In the genomic region with DNA sequence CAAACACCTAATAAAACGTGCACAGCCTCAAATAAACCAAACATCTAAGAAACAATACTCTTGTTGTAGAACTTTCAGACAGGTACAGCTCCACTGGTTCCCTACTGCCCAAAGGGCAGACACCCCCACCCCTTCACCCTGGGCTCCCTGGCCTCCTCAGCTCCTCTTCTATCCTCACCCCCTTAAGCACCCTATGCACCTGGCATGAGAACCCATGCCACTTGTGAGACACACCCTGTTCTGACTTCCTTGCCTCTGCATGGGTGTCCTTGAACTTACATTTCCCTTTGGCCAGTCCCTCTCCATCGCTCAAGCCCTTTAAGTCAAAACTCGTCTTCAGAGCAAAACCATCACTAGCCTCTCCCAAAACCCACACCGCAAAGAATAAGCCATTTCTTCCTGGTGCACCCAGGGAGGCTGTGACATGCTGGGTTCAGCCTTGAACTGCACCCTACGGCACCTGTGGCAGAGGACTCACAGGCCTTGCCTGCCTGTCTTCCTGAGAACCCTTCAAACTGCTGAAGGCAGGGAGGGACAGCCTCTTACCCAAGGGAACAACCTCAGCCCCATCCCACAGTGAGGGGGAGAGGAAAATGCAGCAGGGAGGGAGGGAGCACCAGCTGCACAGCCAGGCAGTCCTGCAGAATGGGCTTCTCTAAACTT, we compare ENCODE assay signal across 17 cellular contexts. TPM values are rescaled to one million over a fixed set of nuclear protein-coding genes. Genes with fewer than 3 reads are reported as not detected.
DNase-seq lines count a peak whose midpoint lies in the region; ATAC-seq and TF ChIP-seq lines count a peak whose summit lies in the region.
"Had no signal": no experiment of that assay in that cellular context is flagged by ENCODE, and none has a peak within 500 bp of the region (broad histone marks: within the 10 kb centered on the region; RNA-seq: fewer than 3 reads in every experiment).

No MANE protein-coding gene starts in this region.

- no peak for ATAC-seq in GM18519 (IDR thresholded peaks at IDR 0.05; ENCODE audit: low FRiP score, unreplicated experiment)
- ATAC-seq in naive thymus-derived CD8-positive, alpha-beta T cell, result no peak
- ATAC-seq: A549, HCT116 had no signal

- H3K27ac Mint-ChIP-seq in T-helper 2 cell treated with Interferon-gamma antibody and Interleukin-4, amounts not matched to agents 5 μg/mL and 100 μg/mL, for 36 hours, result peak overlapping the region; percentile 29
- H3K27ac Mint-ChIP-seq in endothelial cell (ENCODE audit: unreplicated experiment), result no peak overlapping the region
- H3K27ac Mint-ChIP-seq in osteocyte (ENCODE audit: unreplicated experiment), result no peak overlapping the region
- H3K27ac Mint-ChIP-seq in naive thymus-derived CD8-positive, alpha-beta T cell, result peak overlapping the region in 3 of 10 donors; percentile 16 to 58 (median 33)
- H3K27ac Mint-ChIP-seq: HFFc6 had no signal

- POLR2A ChIA-PET in naive thymus-derived CD8-positive, alpha-beta T cell (lab: Charles Lee), result no interaction called here

- H3K36me3 Mint-ChIP-seq in T-helper 2 cell treated with Interferon-gamma antibody and Interleukin-4, amounts not matched to agents 5 μg/mL and 100 μg/mL, for 36 hours (ENCODE audit: low read depth), result peaks cover 33% of the 10 kb centered on the region
- no peaks in the 10 kb centered on the region for H3K36me3 Mint-ChIP-seq in endothelial cell (ENCODE audit: low read depth, unreplicated experiment)
- H3K36me3 Mint-ChIP-seq in osteocyte (ENCODE audit: unreplicated experiment), result no peaks in the 10 kb centered on the region
- peaks cover 0 to 23% (median 7%) of the 10 kb centered on the region in 3 donors for H3K36me3 Mint-ChIP-seq in naive thymus-derived CD8-positive, alpha-beta T cell

- peaks cover 30% of the 10 kb centered on the region for H3K4me1 Mint-ChIP-seq in T-helper 2 cell treated with Interferon-gamma antibody and Interleukin-4, amounts not matched to agents 5 μg/mL and 100 μg/mL, for 36 hours (ENCODE audit: low read depth)
- H3K4me1 Mint-ChIP-seq in endothelial cell (ENCODE audit: unreplicated experiment), result peaks cover 3% of the 10 kb centered on the region
- H3K4me1 Mint-ChIP-seq in osteocyte (ENCODE audit: unreplicated experiment), result no peaks in the 10 kb centered on the region
- peaks cover 0 to 13% (median 3%) of the 10 kb centered on the region in 4 donors for H3K4me1 Mint-ChIP-seq in naive thymus-derived CD8-positive, alpha-beta T cell

- no peaks in the 10 kb centered on the region for H3K9me3 Mint-ChIP-seq in T-helper 2 cell treated with Interferon-gamma antibody and Interleukin-4, amounts not matched to agents 5 μg/mL and 100 μg/mL, for 36 hours
- no peaks in the 10 kb centered on the region for H3K9me3 Mint-ChIP-seq in endothelial cell (ENCODE audit: unreplicated experiment)
- H3K9me3 Mint-ChIP-seq in osteocyte (ENCODE audit: unreplicated experiment), result no peaks in the 10 kb centered on the region
- H3K9me3 Mint-ChIP-seq in naive thymus-derived CD8-positive, alpha-beta T cell, result no peaks in the 10 kb centered on the region
- H3K9me3 Mint-ChIP-seq: CD4-positive, alpha-beta memory T cell; HFFc6 had no signal

- no peaks in the 10 kb centered on the region for H3K27me3 Mint-ChIP-seq in T-helper 2 cell treated with Interferon-gamma antibody and Interleukin-4, amounts not matched to agents 5 μg/mL and 100 μg/mL, for 36 hours (ENCODE audit: low read depth)
- H3K27me3 Mint-ChIP-seq in endothelial cell (ENCODE audit: unreplicated experiment) (peaks cover 8% of the 10 kb centered on the region), osteocyte (ENCODE audit: unreplicated experiment) (peaks cover 3% of the 10 kb centered on the region)
- no peaks in the 10 kb centered on the region for H3K27me3 Mint-ChIP-seq in naive thymus-derived CD8-positive, alpha-beta T cell
- H3K27me3 Mint-ChIP-seq: CD4-positive, alpha-beta memory T cell had no signal

- DNase-seq in T-helper 2 cell treated with Interferon-gamma antibody and Interleukin-4, amounts not matched to agents 5 μg/mL and 100 μg/mL, for 36 hours (ENCODE audit: low spot score), result no peak
- DNase-seq in T-helper 2 cell (no peak), endothelial cell (ENCODE audit: low spot score) (no peak), osteocyte (ENCODE audit: extremely low spot score, unreplicated experiment) (peak; percentile 60), middle frontal gyrus (ENCODE audit: extremely low spot score, low spot score) (no peak)
- DNase-seq in naive thymus-derived CD8-positive, alpha-beta T cell, result no peak
- DNase-seq: AML-193; CD4-positive, alpha-beta memory T cell; DMS153; DMS79; GDM1; GOT3; H7; HFFc6 had no signal

- H3K4me3 Mint-ChIP-seq in T-helper 2 cell treated with Interferon-gamma antibody and Interleukin-4, amounts not matched to agents 5 μg/mL and 100 μg/mL, for 36 hours, result no peak overlapping the region
- H3K4me3 Mint-ChIP-seq in endothelial cell (ENCODE audit: unreplicated experiment) (peak overlapping the region; percentile 6), osteocyte (ENCODE audit: unreplicated experiment) (no peak overlapping the region)
- no peak overlapping the region for H3K4me3 Mint-ChIP-seq in naive thymus-derived CD8-positive, alpha-beta T cell
- H3K4me3 Mint-ChIP-seq: CD4-positive, alpha-beta memory T cell; HFFc6 had no signal

- no peak for TF ChIP-seq CTCF in endothelial cell (IDR thresholded peaks at IDR 0.05; ENCODE audit: unreplicated experiment)
- TF ChIP-seq CTCF in osteocyte (IDR thresholded peaks at IDR 0.05), result no peak

RNA-seq across cellular contexts. Expression of a gene that starts 12.6 kb away (rescaled TPM):
- 20.4 TPM for total RNA-seq in endothelial cell (ENCODE audit: unreplicated experiment)
- total RNA-seq in osteocyte, result 20.2 and 26.1 TPM in 2 replicates
- total RNA-seq in naive thymus-derived CD8-positive, alpha-beta T cell, result 10 to 100 TPM; 42.8 to 47.3 TPM
- 10 to 100 TPM; 37.4 to 46.7 (median 38.5) TPM for polyA plus RNA-seq in naive thymus-derived CD8-positive, alpha-beta T cell

RNA-seq across cellular contexts. Expression of a gene that starts 45.3 kb away (rescaled TPM):
- 14.3 TPM for total RNA-seq in endothelial cell (ENCODE audit: unreplicated experiment)
- total RNA-seq in osteocyte, result 13.1 and 16.2 TPM in 2 replicates
- total RNA-seq in naive thymus-derived CD8-positive, alpha-beta T cell, result 10 to 100 TPM; 18.5 to 22.4 TPM
- polyA plus RNA-seq in naive thymus-derived CD8-positive, alpha-beta T cell, result 10 to 100 TPM in 2 of 3 donors, 1 to 10 TPM in 1; 9.7 to 14.8 (median 12.1) TPM
